In genomic region chr3:9862391-9863235, GRCh38 we compare ENCODE assay signal across 1 cellular context.
TF ChIP-seq lines count a peak whose summit lies in the region.

No MANE protein-coding gene starts in this region.

TF ChIP-seq in K562, 482 proteins besides CTCF, POLR2A, EP300 and RAD21 (continued from another document and continues in another):
- TF ChIP-seq ZNF407 (IDR thresholded peaks at IDR 0.05; ENCODE audit: low read depth): peak; percentile 54; the same call in 1 of the 2 replicates
- TF ChIP-seq KDM5B (IDR thresholded peaks at IDR 0.05; ENCODE audit: insufficient replicate concordance, low read depth, low read length): peak; percentile 57
- peak; percentile 81 for TF ChIP-seq ATF7 (IDR thresholded peaks at IDR 0.05)
- TF ChIP-seq ELK1 (CRISPR knock-in tag; IDR thresholded peaks at IDR 0.05): no peak; the same call in 1 of the 2 replicates
- no peak for TF ChIP-seq CREB5 (CRISPR knock-in tag; IDR thresholded peaks at IDR 0.05)
- no peak for TF ChIP-seq NFXL1 (CRISPR knock-in tag; IDR thresholded peaks at IDR 0.05)
- TF ChIP-seq SREBF2 (CRISPR knock-in tag; IDR thresholded peaks at IDR 0.05): no peak
- no peak for TF ChIP-seq NFIX (CRISPR knock-in tag; IDR thresholded peaks at IDR 0.05; ENCODE audit: low read depth)
- peak in 1 of 2 experiments; percentile 84; a peak in 1 of 3 replicates for TF ChIP-seq CBX3 (IDR thresholded peaks at IDR 0.05; ENCODE audit: borderline replicate concordance in 1 of 2, low read length in 2 of 2)
- no peak for TF ChIP-seq HMGXB4 (CRISPR knock-in tag; IDR thresholded peaks at IDR 0.05)
- peak; percentile 90 for TF ChIP-seq POLR2G (IDR thresholded peaks at IDR 0.05; ENCODE audit: low read depth, low read length)
- no peak for TF ChIP-seq GATA2 (CRISPR knock-in tag; IDR thresholded peaks at IDR 0.05)
- no peak for TF ChIP-seq ZNF277 (CRISPR knock-in tag; IDR thresholded peaks at IDR 0.05; ENCODE audit: borderline replicate concordance)
- TF ChIP-seq JUN (IDR thresholded peaks at IDR 0.05; ENCODE audit: borderline replicate concordance, low read depth, low read length): no peak
- no peak for TF ChIP-seq JUN (CRISPR knock-in tag; IDR thresholded peaks at IDR 0.05; ENCODE audit: borderline replicate concordance)
- no peak for TF ChIP-seq HNRNPUL1 (IDR thresholded peaks at IDR 0.05; ENCODE audit: low read length)
- TF ChIP-seq EWSR1 (IDR thresholded peaks at IDR 0.05; ENCODE audit: borderline replicate concordance, low read depth, partially characterized antibody): no peak
- peak; percentile 41; the same call in 1 of the 2 replicates for TF ChIP-seq MBD2 (IDR thresholded peaks at IDR 0.05; ENCODE audit: borderline replicate concordance, low read depth)
- no peak for TF ChIP-seq CBFA2T2 (conservative IDR thresholded peaks at IDR 0.05)
- TF ChIP-seq ZBTB34 (CRISPR knock-in tag; IDR thresholded peaks at IDR 0.05): no peak
- TF ChIP-seq SMARCE1 (IDR thresholded peaks at IDR 0.05): peak; percentile 49; the same call in 1 of the 2 replicates
- no peak for TF ChIP-seq ILF3 (IDR thresholded peaks at IDR 0.05; ENCODE audit: borderline replicate concordance)
- peak; percentile 80 for TF ChIP-seq EGR1 (conservative IDR thresholded peaks at IDR 0.05)
- peak; percentile 82 for TF ChIP-seq ZBTB33 (CRISPR knock-in tag; IDR thresholded peaks at IDR 0.05)
- no peak for TF ChIP-seq ETV6 (IDR thresholded peaks at IDR 0.05; ENCODE audit: borderline replicate concordance in 1 of 2, low read depth in 2 of 2, low read length in 1 of 2)
- TF ChIP-seq ETV6 (CRISPR knock-in tag; IDR thresholded peaks at IDR 0.05; ENCODE audit: borderline replicate concordance): no peak
- peak; percentile 50; the same call in 1 of the 2 replicates for TF ChIP-seq TRIM28 (IDR thresholded peaks at IDR 0.05)
- no peak for TF ChIP-seq ZNF133 (CRISPR knock-in tag; IDR thresholded peaks at IDR 0.05)
- TF ChIP-seq RBM14 (IDR thresholded peaks at IDR 0.05; ENCODE audit: borderline replicate concordance, insufficient read depth, low read depth, low read length): 0 out of 2 replicates have a peak, but pooled peaks have one; percentile 75
- peak; percentile 60; the same call in 1 of the 2 replicates for TF ChIP-seq ZBTB17 (CRISPR knock-in tag; IDR thresholded peaks at IDR 0.05)
- peak; percentile 84 for TF ChIP-seq SMC3 (conservative IDR thresholded peaks at IDR 0.05; ENCODE audit: insufficient read depth, low read depth, low read length)
- TF ChIP-seq MAZ (CRISPR knock-in tag; conservative IDR thresholded peaks at IDR 0.05 in 1 of 2, IDR thresholded peaks at IDR 0.05 in 1 of 2): peak; percentile 90 to 93
- no peak for TF ChIP-seq ZNF518B (CRISPR knock-in tag; IDR thresholded peaks at IDR 0.05)
- TF ChIP-seq SAFB2 (IDR thresholded peaks at IDR 0.05; ENCODE audit: borderline replicate concordance, low read depth, low read length, severe bottlenecking): no peak
- no peak for TF ChIP-seq MYBL2 (IDR thresholded peaks at IDR 0.05; ENCODE audit: low read depth)
- TF ChIP-seq MYBL2 (CRISPR knock-in tag; IDR thresholded peaks at IDR 0.05; ENCODE audit: borderline replicate concordance): no peak
- TF ChIP-seq E2F5 (CRISPR knock-in tag; IDR thresholded peaks at IDR 0.05): 0 out of 2 replicates have a peak, but pooled peaks have one; percentile 38
